ENCODE assay signal across 18 cellular contexts in the genomic region with DNA sequence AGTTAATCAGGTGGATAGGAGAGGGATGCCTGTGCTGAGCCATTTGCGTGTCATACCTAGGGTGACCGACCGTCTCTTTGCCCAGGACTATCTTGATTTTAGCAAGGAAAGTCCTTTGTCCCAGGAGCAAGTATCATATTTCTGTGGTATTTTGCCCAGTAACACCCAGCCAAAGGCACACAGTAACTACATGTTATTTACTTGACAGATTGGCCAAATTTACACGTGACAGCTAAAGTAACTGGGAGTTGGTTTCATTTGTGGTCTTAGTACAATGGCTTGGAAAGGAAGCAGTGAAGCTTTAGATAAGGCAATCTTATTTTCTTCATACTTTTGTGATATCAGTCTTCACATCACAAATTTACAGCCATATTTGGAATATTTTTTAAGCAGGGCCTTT.
"Had no signal": no experiment of that assay in that cellular context is flagged by ENCODE, and none has a peak within 500 bp of the region (broad histone marks: within the 10 kb centered on the region; RNA-seq: fewer than 3 reads in every experiment).

No MANE protein-coding gene starts in this region.

- H3K27ac ChIP-seq: brain microvascular endothelial cell, coronary artery, sigmoid colon, thyroid gland, vagina had no signal

- H3K36me3 ChIP-seq: brain microvascular endothelial cell, heart left ventricle, sigmoid colon, thyroid gland, vagina had no signal

- H3K4me1 ChIP-seq: vagina had no signal

- DNase-seq: activated CD4-positive, alpha-beta T cell treated with anti-CD3 and anti-CD28 coated beads, Interleukin-2, amount 10 ng/mL, durations not matched to agents 7 days and 5 days; activated CD4-positive, CD25-positive, alpha-beta regulatory T cell; activated CD8-positive, alpha-beta memory T cell treated with anti-CD3 and anti-CD28 coated beads for 24 hours; activated gamma-delta T cell treated with Interleukin-2 at 50 U/mL for 16 hours; activated naive CD8-positive, alpha-beta T cell treated with anti-CD3 and anti-CD28 coated beads for 36 hours; amygdala; brain microvascular endothelial cell; effector CD4-positive, alpha-beta T cell; heart left ventricle; midbrain; sigmoid colon; stimulated activated CD4-positive, alpha-beta T cell treated with anti-CD3 and anti-CD28 coated beads, Interleukin-12 subunit alpha, Interleukin-12 subunit beta, amount 100 ng/mL, for 4 hours; stimulated activated CD4-positive, alpha-beta T cell treated with anti-CD3 and anti-CD28 coated beads, Interleukin-2, amount 100 ng/mL, for 24 hours had no signal

- H3K27me3 ChIP-seq: heart left ventricle, sigmoid colon, thyroid gland, vagina had no signal

- H3K4me3 ChIP-seq: coronary artery, heart left ventricle, lung, sigmoid colon, thyroid gland, vagina had no signal

- FAIRE-seq: frontal cortex had no signal

- H3K9me3 ChIP-seq: heart left ventricle, sigmoid colon, thyroid gland, vagina had no signal
